In the genomic region with DNA sequence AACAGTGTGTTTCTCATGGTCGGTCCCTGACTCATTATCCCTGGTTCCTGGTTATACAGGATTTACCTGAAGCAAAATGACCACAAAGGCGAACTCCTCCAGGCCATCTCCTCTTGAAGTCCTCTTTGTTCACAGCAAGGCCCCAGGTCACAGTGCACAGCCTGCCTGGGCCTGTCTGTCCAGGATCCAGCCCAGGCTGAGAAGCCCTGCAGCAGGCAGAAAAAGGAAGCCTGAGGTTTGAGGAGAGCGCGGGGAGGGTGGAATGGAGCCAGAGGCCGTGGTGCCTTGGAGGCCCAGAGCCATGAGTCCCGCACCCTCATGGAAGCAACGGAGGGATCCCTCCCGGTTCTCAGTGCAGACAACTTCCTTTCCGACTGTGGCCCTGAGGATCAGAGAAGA, we compare ENCODE assay signal across 1 cellular context.
TF ChIP-seq lines count a peak whose summit lies in the region.

No MANE protein-coding gene starts in this region.

TF ChIP-seq in HCT116, 20 proteins besides CTCF, POLR2A, EP300 and RAD21:
- TF ChIP-seq REST (IDR thresholded peaks at IDR 0.05; ENCODE audit: low read depth) (no peak), FOSL1 (IDR thresholded peaks at IDR 0.05; ENCODE audit: low read depth) (0 out of 2 replicates have a peak, but pooled peaks have one; percentile 21), ATF3 (IDR thresholded peaks at IDR 0.05) (no peak), CBX3 (IDR thresholded peaks at IDR 0.05; ENCODE audit: low read depth) (no peak), ZFX (IDR thresholded peaks at IDR 0.05) (no peak), ELF1 (IDR thresholded peaks at IDR 0.05; ENCODE audit: borderline replicate concordance, low read depth) (no peak), SP1 (IDR thresholded peaks at IDR 0.05; ENCODE audit: low read depth) (peak; percentile 71; the same call in 1 of the 2 replicates), JUND (IDR thresholded peaks at IDR 0.05) (peak; percentile 29), SRF (IDR thresholded peaks at IDR 0.05; ENCODE audit: low read depth) (no peak)
- TF ChIP-seq, protein P1, sequence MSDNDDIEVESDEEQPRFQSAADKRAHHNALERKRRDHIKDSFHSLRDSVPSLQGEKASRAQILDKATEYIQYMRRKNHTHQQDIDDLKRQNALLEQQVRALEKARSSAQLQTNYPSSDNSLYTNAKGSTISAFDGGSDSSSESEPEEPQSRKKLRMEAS (IDR thresholded peaks at IDR 0.05): no peak; the same call in 1 of the 2 replicates
- TF ChIP-seq, protein P2, sequence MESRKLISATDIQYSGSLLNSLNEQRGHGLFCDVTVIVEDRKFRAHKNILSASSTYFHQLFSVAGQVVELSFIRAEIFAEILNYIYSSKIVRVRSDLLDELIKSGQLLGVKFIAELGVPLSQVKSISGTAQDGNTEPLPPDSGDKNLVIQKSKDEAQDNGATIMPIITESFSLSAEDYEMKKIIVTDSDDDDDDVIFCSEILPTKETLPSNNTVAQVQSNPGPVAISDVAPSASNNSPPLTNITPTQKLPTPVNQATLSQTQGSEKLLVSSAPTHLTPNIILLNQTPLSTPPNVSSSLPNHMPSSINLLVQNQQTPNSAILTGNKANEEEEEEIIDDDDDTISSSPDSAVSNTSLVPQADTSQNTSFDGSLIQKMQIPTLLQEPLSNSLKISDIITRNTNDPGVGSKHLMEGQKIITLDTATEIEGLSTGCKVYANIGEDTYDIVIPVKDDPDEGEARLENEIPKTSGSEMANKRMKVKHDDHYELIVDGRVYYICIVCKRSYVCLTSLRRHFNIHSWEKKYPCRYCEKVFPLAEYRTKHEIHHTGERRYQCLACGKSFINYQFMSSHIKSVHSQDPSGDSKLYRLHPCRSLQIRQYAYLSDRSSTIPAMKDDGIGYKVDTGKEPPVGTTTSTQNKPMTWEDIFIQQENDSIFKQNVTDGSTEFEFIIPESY (IDR thresholded peaks at IDR 0.05; ENCODE audit: extremely low read depth, insufficient replicate concordance, low read length): no peak
